Comparison of ENCODE assay signal across 1 cellular context in genomic region chr11:76859708-76860233, GRCh38.
TF ChIP-seq lines count a peak whose summit lies in the region.

No MANE protein-coding gene starts in this region.

TF ChIP-seq in GM12878, 131 proteins besides CTCF, POLR2A, EP300 and RAD21 (continued from another document):
- TF ChIP-seq, protein P1, sequence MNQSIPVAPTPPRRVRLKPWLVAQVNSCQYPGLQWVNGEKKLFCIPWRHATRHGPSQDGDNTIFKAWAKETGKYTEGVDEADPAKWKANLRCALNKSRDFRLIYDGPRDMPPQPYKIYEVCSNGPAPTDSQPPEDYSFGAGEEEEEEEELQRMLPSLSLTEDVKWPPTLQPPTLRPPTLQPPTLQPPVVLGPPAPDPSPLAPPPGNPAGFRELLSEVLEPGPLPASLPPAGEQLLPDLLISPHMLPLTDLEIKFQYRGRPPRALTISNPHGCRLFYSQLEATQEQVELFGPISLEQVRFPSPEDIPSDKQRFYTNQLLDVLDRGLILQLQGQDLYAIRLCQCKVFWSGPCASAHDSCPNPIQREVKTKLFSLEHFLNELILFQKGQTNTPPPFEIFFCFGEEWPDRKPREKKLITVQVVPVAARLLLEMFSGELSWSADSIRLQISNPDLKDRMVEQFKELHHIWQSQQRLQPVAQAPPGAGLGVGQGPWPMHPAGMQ (IDR thresholded peaks at IDR 0.05; ENCODE audit: borderline replicate concordance) = no peak
- TF ChIP-seq CREM (IDR thresholded peaks at IDR 0.05; ENCODE audit: low read depth) = no peak
- no peak for TF ChIP-seq ESRRA (IDR thresholded peaks at IDR 0.05; ENCODE audit: low read length)
- TF ChIP-seq SRF (IDR thresholded peaks at IDR 0.05; ENCODE audit: low read depth in 2 of 2, low read length in 2 of 2) = no peak
- TF ChIP-seq STAT3 (IDR thresholded peaks at IDR 0.05; ENCODE audit: low read depth, low read length) = no peak
- TF ChIP-seq, protein P2, sequence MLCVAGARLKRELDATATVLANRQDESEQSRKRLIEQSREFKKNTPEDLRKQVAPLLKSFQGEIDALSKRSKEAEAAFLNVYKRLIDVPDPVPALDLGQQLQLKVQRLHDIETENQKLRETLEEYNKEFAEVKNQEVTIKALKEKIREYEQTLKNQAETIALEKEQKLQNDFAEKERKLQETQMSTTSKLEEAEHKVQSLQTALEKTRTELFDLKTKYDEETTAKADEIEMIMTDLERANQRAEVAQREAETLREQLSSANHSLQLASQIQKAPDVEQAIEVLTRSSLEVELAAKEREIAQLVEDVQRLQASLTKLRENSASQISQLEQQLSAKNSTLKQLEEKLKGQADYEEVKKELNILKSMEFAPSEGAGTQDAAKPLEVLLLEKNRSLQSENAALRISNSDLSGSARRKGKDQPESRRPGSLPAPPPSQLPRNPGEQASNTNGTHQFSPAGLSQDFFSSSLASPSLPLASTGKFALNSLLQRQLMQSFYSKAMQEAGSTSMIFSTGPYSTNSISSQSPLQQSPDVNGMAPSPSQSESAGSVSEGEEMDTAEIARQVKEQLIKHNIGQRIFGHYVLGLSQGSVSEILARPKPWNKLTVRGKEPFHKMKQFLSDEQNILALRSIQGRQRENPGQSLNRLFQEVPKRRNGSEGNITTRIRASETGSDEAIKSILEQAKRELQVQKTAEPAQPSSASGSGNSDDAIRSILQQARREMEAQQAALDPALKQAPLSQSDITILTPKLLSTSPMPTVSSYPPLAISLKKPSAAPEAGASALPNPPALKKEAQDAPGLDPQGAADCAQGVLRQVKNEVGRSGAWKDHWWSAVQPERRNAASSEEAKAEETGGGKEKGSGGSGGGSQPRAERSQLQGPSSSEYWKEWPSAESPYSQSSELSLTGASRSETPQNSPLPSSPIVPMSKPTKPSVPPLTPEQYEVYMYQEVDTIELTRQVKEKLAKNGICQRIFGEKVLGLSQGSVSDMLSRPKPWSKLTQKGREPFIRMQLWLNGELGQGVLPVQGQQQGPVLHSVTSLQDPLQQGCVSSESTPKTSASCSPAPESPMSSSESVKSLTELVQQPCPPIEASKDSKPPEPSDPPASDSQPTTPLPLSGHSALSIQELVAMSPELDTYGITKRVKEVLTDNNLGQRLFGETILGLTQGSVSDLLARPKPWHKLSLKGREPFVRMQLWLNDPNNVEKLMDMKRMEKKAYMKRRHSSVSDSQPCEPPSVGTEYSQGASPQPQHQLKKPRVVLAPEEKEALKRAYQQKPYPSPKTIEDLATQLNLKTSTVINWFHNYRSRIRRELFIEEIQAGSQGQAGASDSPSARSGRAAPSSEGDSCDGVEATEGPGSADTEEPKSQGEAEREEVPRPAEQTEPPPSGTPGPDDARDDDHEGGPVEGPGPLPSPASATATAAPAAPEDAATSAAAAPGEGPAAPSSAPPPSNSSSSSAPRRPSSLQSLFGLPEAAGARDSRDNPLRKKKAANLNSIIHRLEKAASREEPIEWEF (IDR thresholded peaks at IDR 0.05; ENCODE audit: insufficient replicate concordance, low read depth, low read length) = no peak
- TF ChIP-seq NKRF (conservative IDR thresholded peaks at IDR 0.05) = no peak
- no peak for TF ChIP-seq RCOR1 (conservative IDR thresholded peaks at IDR 0.05; ENCODE audit: low read depth, low read length)
- TF ChIP-seq ZZZ3 (IDR thresholded peaks at IDR 0.05; ENCODE audit: control insufficient read depth, insufficient read length, low read depth) = no peak
- TF ChIP-seq FOXK2 (IDR thresholded peaks at IDR 0.05) = no peak
- TF ChIP-seq USF1 (IDR thresholded peaks at IDR 0.05; ENCODE audit: borderline replicate concordance, extremely low read length, insufficient read depth, low read depth, low read length) = no peak
- no peak for TF ChIP-seq NR2C2 (IDR thresholded peaks at IDR 0.05; ENCODE audit: borderline replicate concordance, control insufficient read depth, insufficient read length, low read depth)
- no peak for TF ChIP-seq TBL1XR1 (IDR thresholded peaks at IDR 0.05; ENCODE audit: low read depth, low read length)
- no peak for TF ChIP-seq SREBF2 (IDR thresholded peaks at IDR 0.05; ENCODE audit: low read length)
